In genomic region chr11:66347425-66348276, GRCh38 we compare ENCODE assay signal across 8 cellular contexts. TPM values are rescaled to one million over a fixed set of nuclear protein-coding genes. Genes with fewer than 3 reads are reported as not detected.
DNase-seq lines count a peak whose midpoint lies in the region; ATAC-seq and TF ChIP-seq lines count a peak whose summit lies in the region.

B4GAT1 (minus strand) TSS chr11:66347629; CDS start chr11:66347545, 84 bp downstream.

- peaks cover 39% of the 10 kb centered on the region for H3K4me1 Mint-ChIP-seq in activated naive CD4-positive, alpha-beta T cell treated with anti-CD3 and anti-CD28 coated beads, Interleukin-2, amount 50 U/mL, for 24 hours

- H3K36me3 Mint-ChIP-seq in activated naive CD4-positive, alpha-beta T cell treated with anti-CD3 and anti-CD28 coated beads, Interleukin-2, amount 50 U/mL, for 24 hours = no peaks in the 10 kb centered on the region

- H3K4me3 Mint-ChIP-seq in activated naive CD4-positive, alpha-beta T cell treated with anti-CD3 and anti-CD28 coated beads, Interleukin-2, amount 50 U/mL, for 24 hours = peak within 1 kb of the TSS; percentile 86

- CTCF ChIA-PET in BJ (lab: Yijun Ruan, JAX) = interaction anchor here (0.9 to 2.3 kb wide), 7 partner anchors 19 to 65 kb away, joined by 3 to 14 read pairs (median 4); partner anchors contain the start of gene SLC29A2

- no peaks in the 10 kb centered on the region for H3K27me3 Mint-ChIP-seq in activated naive CD4-positive, alpha-beta T cell treated with anti-CD3 and anti-CD28 coated beads, Interleukin-2, amount 50 U/mL, for 24 hours

- no peaks in the 10 kb centered on the region for H3K27me3 ChIP-seq in BJ (ENCODE audit: control insufficient read depth, insufficient read depth, low read length)

- H3K9me3 Mint-ChIP-seq in activated naive CD4-positive, alpha-beta T cell treated with anti-CD3 and anti-CD28 coated beads, Interleukin-2, amount 50 U/mL, for 24 hours = no peaks in the 10 kb centered on the region

- POLR2A ChIA-PET in BJ (lab: Charles Lee) = interaction anchor here (0.6 kb wide), 1 partner anchor 35 kb away, joined by 3 read pairs; no protein-coding TSS in a partner anchor

- peak within 1 kb of the TSS; percentile 95 for H3K4me3 ChIP-seq in BJ (ENCODE audit: low read depth, low read length)

- ATAC-seq in GM21381 (IDR thresholded peaks at IDR 0.05; ENCODE audit: unreplicated experiment) (peak; percentile 39), SK-N-SH treated with all-trans-retinoic acid at 6 μM for 48 hours (peak; percentile 78)

- DNase-seq in BJ (ENCODE audit: low read depth) = peak; percentile 84
- peak; percentile 76 for DNase-seq in MV-4-11 (lab: John Stamatoyannopoulos, UW)
- peak; percentile 83 for DNase-seq in globus pallidus (ENCODE audit: low spot score)
- peak in 53 of 56 donors; percentile 40 to 88 (median 75) for DNase-seq in nucleus accumbens (lab: John Stamatoyannopoulos, UW)

- peak within 1 kb of the TSS; percentile 99 for H3K27ac Mint-ChIP-seq in activated naive CD4-positive, alpha-beta T cell treated with anti-CD3 and anti-CD28 coated beads, Interleukin-2, amount 50 U/mL, for 24 hours

- no peaks in the 10 kb centered on the region for H3K36me3 ChIP-seq in BJ (ENCODE audit: control insufficient read depth, insufficient read depth, low read length)

- TF ChIP-seq CTCF in BJ (IDR thresholded peaks at IDR 0.05; ENCODE audit: insufficient read depth, low read depth, low read length) = no peak
- TF ChIP-seq CTCF in subcutaneous adipose tissue (IDR thresholded peaks at IDR 0.05; ENCODE audit: low read depth) = no peak

TF ChIP-seq in SK-N-SH treated with all-trans-retinoic acid at 6 μM for 48 hours, 23 proteins besides CTCF, POLR2A, EP300 and RAD21:
- TF ChIP-seq, protein P1, sequence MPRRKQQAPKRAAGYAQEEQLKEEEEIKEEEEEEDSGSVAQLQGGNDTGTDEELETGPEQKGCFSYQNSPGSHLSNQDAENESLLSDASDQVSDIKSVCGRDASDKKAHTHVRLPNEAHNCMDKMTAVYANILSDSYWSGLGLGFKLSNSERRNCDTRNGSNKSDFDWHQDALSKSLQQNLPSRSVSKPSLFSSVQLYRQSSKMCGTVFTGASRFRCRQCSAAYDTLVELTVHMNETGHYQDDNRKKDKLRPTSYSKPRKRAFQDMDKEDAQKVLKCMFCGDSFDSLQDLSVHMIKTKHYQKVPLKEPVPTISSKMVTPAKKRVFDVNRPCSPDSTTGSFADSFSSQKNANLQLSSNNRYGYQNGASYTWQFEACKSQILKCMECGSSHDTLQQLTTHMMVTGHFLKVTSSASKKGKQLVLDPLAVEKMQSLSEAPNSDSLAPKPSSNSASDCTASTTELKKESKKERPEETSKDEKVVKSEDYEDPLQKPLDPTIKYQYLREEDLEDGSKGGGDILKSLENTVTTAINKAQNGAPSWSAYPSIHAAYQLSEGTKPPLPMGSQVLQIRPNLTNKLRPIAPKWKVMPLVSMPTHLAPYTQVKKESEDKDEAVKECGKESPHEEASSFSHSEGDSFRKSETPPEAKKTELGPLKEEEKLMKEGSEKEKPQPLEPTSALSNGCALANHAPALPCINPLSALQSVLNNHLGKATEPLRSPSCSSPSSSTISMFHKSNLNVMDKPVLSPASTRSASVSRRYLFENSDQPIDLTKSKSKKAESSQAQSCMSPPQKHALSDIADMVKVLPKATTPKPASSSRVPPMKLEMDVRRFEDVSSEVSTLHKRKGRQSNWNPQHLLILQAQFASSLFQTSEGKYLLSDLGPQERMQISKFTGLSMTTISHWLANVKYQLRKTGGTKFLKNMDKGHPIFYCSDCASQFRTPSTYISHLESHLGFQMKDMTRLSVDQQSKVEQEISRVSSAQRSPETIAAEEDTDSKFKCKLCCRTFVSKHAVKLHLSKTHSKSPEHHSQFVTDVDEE (CRISPR knock-in tag; IDR thresholded peaks at IDR 0.05) = 0 out of 2 replicates have a peak, but pooled peaks have one; percentile 25
- TF ChIP-seq RARB (CRISPR knock-in tag; IDR thresholded peaks at IDR 0.05) = no peak

RNA-seq across cellular contexts. Expression of gene B4GAT1, which starts in this region (rescaled TPM):
- polyA plus RNA-seq in BJ (2011; rRNA removed) = 12.7 and 16.8 TPM in 2 replicates
- 1.9 and 2.0 TPM in 2 replicates for polyA minus RNA-seq in BJ (2011; rRNA and poly(A)+ RNA removed)
- 10 to 100 TPM; 11.7 to 31.7 (median 18.7) TPM for total RNA-seq in subcutaneous adipose tissue

Comparison
In these comparisons a context has a peak if more than half of its experiments do, and no peak if none do; other contexts are left out.
1. Peak in every context shown above with its lines: DNase-seq, ATAC-seq and H3K4me3 ChIP-seq.